12 cellular contexts compared by ENCODE assay signal in the genomic region with DNA sequence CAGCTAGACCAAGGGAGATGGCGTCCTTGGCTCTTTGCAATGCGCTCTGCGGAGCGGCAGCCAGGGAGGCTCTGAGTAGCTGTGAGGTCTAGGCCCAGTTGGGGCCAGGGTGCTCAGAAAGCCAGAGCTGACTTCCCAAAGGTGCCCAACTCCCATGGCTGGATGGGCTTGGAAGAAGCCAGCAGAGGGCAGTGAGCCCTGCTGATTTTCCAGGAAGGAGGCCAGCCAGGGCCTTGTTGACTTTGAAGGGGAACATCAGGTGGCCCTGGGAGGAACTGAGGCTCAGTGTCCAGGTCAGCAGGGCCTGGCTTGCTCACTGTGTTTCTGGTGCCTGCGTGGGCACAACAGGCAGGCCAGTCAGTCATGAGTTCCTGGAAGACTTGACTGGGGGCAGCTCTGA. TPM values are rescaled to one million over a fixed set of nuclear protein-coding genes. Genes with fewer than 3 reads are reported as not detected.
DNase-seq lines count a peak whose midpoint lies in the region; FAIRE-seq and TF ChIP-seq lines count a peak whose summit lies in the region.
"Had no signal": no experiment of that assay in that cellular context is flagged by ENCODE, and none has a peak within 500 bp of the region (broad histone marks: within the 10 kb centered on the region; RNA-seq: fewer than 3 reads in every experiment).

No MANE protein-coding gene starts in this region.

- FAIRE-seq in RCC 7860 (lab: Jason Lieb, UNC), result no peak
- FAIRE-seq: GM12878 had no signal

- peak; percentile 40 for DNase-seq in EH (ENCODE audit: low read depth)
- peak in 1 of 2 experiments; percentile 33 for DNase-seq in PC-9
- DNase-seq in fibroblast of the aortic adventitia (ENCODE audit: low read depth), result no peak
- DNase-seq in MV-4-11 (lab: John Stamatoyannopoulos, UW), result no peak
- no peak for DNase-seq in RCC 7860 (ENCODE audit: low spot score)
- DNase-seq in GDM1 (lab: John Stamatoyannopoulos, UW), result no peak
- no peak for DNase-seq in activated T-cell treated with anti-CD3 and anti-CD28 coated beads for 4 hours
- DNase-seq: hippocampal formation, T-helper 17 cell had no signal

- no peaks in the 10 kb centered on the region for H3F3A ChIP-seq in PC-9 (ENCODE audit: insufficient read depth, low read depth)

- H3K9me3 ChIP-seq in PC-9 (ENCODE audit: insufficient read depth, low read depth) (no peaks in the 10 kb centered on the region), parathyroid adenoma (ENCODE audit: control insufficient read depth, low read length) (no peaks in the 10 kb centered on the region)

- intact Hi-C loops in PC-9 (cut with micrococcal nuclease; ENCODE audit: unreplicated experiment), result no loop called here

- H3K4me1 ChIP-seq in PC-9 (replicated peaks; ENCODE audit: insufficient read depth) (no peaks in the 10 kb centered on the region), parathyroid adenoma (no peaks in the 10 kb centered on the region)

- H3K4me2 ChIP-seq in PC-9, result no peak overlapping the region
- no peak overlapping the region for H3K4me2 ChIP-seq in parathyroid adenoma (ENCODE audit: low read length)

- CTCF ChIA-PET in PC-9 (lab: Charles Lee), result no interaction called here

- POLR2A ChIA-PET in PC-9 (lab: Charles Lee; ENCODE audit: unreplicated experiment), result no interaction called here

- TF ChIP-seq CTCF in PC-9 (conservative IDR thresholded peaks at IDR 0.05), result peak; percentile 48; the same call in 1 of the 2 replicates
- peak; percentile 15 for TF ChIP-seq CTCF in fibroblast of the aortic adventitia (IDR thresholded peaks at IDR 0.05; ENCODE audit: insufficient read depth, low read length)
- peak; percentile 5 for TF ChIP-seq CTCF in parathyroid adenoma (IDR thresholded peaks at IDR 0.05)

- no peaks in the 10 kb centered on the region for H3K9me2 ChIP-seq in PC-9 (ENCODE audit: insufficient read depth)

- no peaks in the 10 kb centered on the region for H4K20me1 ChIP-seq in PC-9 (ENCODE audit: insufficient read depth)

- no peak overlapping the region for H3K4me3 ChIP-seq in PC-9
- H3K4me3 ChIP-seq in fibroblast of the aortic adventitia (ENCODE audit: low read depth, low read length), result no peak overlapping the region
- H3K4me3 ChIP-seq in parathyroid adenoma (ENCODE audit: low read depth, low read length), result no peak overlapping the region
- H3K4me3 ChIP-seq: GM12878, skin epidermis had no signal

- no peaks in the 10 kb centered on the region for H3K79me2 ChIP-seq in PC-9 (ENCODE audit: low read depth)
- no peaks in the 10 kb centered on the region for H3K79me2 ChIP-seq in parathyroid adenoma

- H3K27me3 ChIP-seq in PC-9 (ENCODE audit: insufficient read depth, low read depth) (peaks cover 12% of the 10 kb centered on the region), parathyroid adenoma (ENCODE audit: control insufficient read depth, insufficient read depth, low read length) (no peaks in the 10 kb centered on the region)

- H3K36me3 ChIP-seq in PC-9 (ENCODE audit: low read depth), result no peaks in the 10 kb centered on the region
- no peaks in the 10 kb centered on the region for H3K36me3 ChIP-seq in parathyroid adenoma (ENCODE audit: control insufficient read depth, insufficient read depth, low read length)

- no TSS peak for BruUV-seq in PC-9 (replicated peaks; lab: Mats Ljungman, UMichigan)

- H3K9ac ChIP-seq in parathyroid adenoma, result no peak overlapping the region

- H3K27ac ChIP-seq in PC-9, result no peak overlapping the region
- no peak overlapping the region for H3K27ac ChIP-seq in parathyroid adenoma

- H2AFZ ChIP-seq in PC-9 (no peak overlapping the region), parathyroid adenoma (no peak overlapping the region)

RNA-seq across cellular contexts. Expression of a gene that starts 27.1 kb away (rescaled TPM):
- not detected in 2 replicates for total RNA-seq in PC-9 (2021)
- not detected in 2 replicates for total RNA-seq in fibroblast of the aortic adventitia (ENCODE audit: low replicate concordance)
- total RNA-seq: T-helper 17 cell had no signal
